ENCODE assay signal across 1 cellular context in the genomic region with DNA sequence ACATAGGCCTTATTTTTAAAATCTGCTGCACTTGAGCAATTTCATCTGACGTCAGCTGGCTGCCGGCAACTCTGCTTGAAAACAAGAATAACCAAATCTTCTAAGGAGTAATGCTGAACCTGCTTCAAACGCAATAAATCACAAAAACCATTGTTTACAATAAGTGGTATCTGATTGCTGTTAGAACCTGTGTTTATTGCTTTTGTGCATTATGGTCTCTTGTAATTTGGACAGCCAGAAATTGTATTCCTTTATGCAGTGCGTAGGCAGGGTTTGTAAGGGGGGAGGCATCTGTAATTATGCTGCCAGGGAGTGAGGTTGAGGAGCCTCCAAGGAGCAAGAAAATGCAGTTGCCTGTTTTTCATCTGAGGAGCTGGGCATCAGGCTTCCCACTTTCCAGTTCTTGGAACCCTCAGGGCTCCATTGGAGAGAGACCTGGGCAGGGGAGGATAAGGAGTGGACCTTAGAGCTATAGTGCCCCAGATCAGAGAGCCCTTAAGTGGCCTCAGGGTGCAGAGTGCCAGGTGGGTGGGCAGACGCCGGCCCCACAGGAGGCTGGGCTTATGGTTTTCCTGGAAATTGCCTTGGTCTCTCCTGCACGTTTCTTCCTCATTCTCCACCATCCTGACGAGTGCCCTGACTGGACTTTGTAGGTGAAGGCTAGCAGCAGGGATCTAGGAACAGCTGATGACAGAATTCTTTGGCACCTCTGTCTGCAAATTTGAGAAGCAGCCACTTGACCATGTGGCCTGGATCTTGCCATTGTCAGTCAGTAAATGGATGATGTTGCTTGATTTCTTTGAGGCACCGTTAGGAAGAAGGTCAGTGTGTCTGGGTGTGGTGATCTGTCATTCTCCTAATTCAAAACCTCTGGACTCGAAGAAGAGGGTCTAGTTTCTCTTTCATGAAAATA.
TF ChIP-seq lines count a peak whose summit lies in the region.

No MANE protein-coding gene starts in this region.

TF ChIP-seq in HEK293, 187 proteins besides CTCF, POLR2A, EP300 and RAD21 (continued from another document and continues in another):
- no peak for TF ChIP-seq ZNF645 (tag by site-specific recombination; IDR thresholded peaks at IDR 0.05)
- TF ChIP-seq ZNF214 (tag by site-specific recombination; IDR thresholded peaks at IDR 0.05; ENCODE audit: borderline replicate concordance), result no peak
- no peak for TF ChIP-seq ZNF48 (tag by site-specific recombination; IDR thresholded peaks at IDR 0.05)
- no peak for TF ChIP-seq ZNF202 (tag by site-specific recombination; IDR thresholded peaks at IDR 0.05; ENCODE audit: borderline replicate concordance)
- peak; percentile 45; the same call in 1 of the 2 replicates for TF ChIP-seq GFI1B (tag by site-specific recombination; IDR thresholded peaks at IDR 0.05)
- TF ChIP-seq EGR2 (tag by site-specific recombination; IDR thresholded peaks at IDR 0.05; ENCODE audit: low read depth), result 0 out of 2 replicates have a peak, but pooled peaks have one; percentile 43
- no peak for TF ChIP-seq ZNF530 (tag by site-specific recombination; IDR thresholded peaks at IDR 0.05; ENCODE audit: low read depth)
- no peak for TF ChIP-seq ZNF121 (tag by site-specific recombination; IDR thresholded peaks at IDR 0.05)
- TF ChIP-seq ZXDB (tag by site-specific recombination; IDR thresholded peaks at IDR 0.05), result 0 out of 2 replicates have a peak, but pooled peaks have one; percentile 25
- no peak for TF ChIP-seq BCL11B (tag by site-specific recombination; IDR thresholded peaks at IDR 0.05; ENCODE audit: low read depth)
- TF ChIP-seq ZNF221 (tag by site-specific recombination; IDR thresholded peaks at IDR 0.05; ENCODE audit: borderline replicate concordance), result no peak
- TF ChIP-seq ZNF510 (tag by site-specific recombination; IDR thresholded peaks at IDR 0.05; ENCODE audit: insufficient replicate concordance), result no peak
- TF ChIP-seq, protein P1, sequence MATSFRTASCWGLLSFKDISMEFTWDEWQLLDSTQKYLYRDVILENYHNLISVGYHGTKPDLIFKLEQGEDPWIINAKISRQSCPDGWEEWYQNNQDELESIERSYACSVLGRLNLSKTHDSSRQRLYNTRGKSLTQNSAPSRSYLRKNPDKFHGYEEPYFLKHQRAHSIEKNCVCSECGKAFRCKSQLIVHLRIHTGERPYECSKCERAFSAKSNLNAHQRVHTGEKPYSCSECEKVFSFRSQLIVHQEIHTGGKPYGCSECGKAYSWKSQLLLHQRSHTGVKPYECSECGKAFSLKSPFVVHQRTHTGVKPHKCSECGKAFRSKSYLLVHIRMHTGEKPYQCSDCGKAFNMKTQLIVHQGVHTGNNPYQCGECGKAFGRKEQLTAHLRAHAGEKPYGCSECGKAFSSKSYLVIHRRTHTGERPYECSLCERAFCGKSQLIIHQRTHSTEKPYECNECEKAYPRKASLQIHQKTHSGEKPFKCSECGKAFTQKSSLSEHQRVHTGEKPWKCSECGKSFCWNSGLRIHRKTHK (tag by site-specific recombination; IDR thresholded peaks at IDR 0.05), result no peak
- TF ChIP-seq, protein P2, sequence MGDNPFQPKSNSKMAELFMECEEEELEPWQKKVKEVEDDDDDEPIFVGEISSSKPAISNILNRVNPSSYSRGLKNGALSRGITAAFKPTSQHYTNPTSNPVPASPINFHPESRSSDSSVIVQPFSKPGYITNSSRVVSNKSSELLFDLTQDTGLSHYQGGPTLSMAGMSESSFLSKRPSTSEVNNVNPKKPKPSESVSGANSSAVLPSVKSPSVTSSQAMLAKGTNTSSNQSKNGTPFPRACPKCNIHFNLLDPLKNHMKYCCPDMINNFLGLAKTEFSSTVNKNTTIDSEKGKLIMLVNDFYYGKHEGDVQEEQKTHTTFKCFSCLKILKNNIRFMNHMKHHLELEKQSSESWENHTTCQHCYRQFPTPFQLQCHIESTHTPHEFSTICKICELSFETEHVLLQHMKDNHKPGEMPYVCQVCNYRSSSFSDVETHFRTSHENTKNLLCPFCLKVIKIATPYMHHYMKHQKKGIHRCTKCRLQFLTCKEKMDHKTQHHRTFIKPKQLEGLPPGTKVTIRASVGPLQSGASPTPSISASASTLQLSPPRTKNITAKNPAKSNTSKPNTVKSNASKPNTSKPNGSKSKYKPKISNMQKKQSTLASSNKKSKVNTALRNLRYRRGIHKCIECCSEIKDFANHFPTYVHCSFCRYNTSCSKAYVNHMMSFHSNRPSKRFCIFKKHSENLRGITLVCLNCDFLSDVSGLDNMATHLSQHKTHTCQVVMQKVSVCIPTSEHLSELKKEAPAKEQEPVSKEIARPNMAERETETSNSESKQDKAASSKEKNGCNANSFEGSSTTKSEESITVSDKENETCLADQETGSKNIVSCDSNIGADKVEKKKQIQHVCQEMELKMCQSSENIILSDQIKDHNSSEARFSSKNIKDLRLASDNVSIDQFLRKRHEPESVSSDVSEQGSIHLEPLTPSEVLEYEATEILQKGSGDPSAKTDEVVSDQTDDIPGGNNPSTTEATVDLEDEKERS (tag by site-specific recombination; IDR thresholded peaks at IDR 0.05), result no peak
- TF ChIP-seq ZBTB48 (tag by site-specific recombination; IDR thresholded peaks at IDR 0.05), result no peak
- TF ChIP-seq REPIN1 (tag by site-specific recombination; IDR thresholded peaks at IDR 0.05; ENCODE audit: low read depth), result no peak
- TF ChIP-seq ZNF521 (tag by site-specific recombination; IDR thresholded peaks at IDR 0.05), result no peak
- no peak for TF ChIP-seq ZNF513 (tag by site-specific recombination; IDR thresholded peaks at IDR 0.05)
- no peak for TF ChIP-seq ZNF311 (tag by site-specific recombination; IDR thresholded peaks at IDR 0.05; ENCODE audit: borderline replicate concordance)
- TF ChIP-seq GLI2 (tag by site-specific recombination; IDR thresholded peaks at IDR 0.05; ENCODE audit: borderline replicate concordance, low read depth), result peak; percentile 56; the same call in 1 of the 2 replicates
- no peak for TF ChIP-seq ZNF449 (tag by site-specific recombination; IDR thresholded peaks at IDR 0.05)
- TF ChIP-seq ZNF157 (tag by site-specific recombination; IDR thresholded peaks at IDR 0.05), result no peak
- TF ChIP-seq SP2 (tag by site-specific recombination; IDR thresholded peaks at IDR 0.05), result no peak
- no peak for TF ChIP-seq ZNF785 (tag by site-specific recombination; IDR thresholded peaks at IDR 0.05)
- no peak for TF ChIP-seq ZNF624 (tag by site-specific recombination; IDR thresholded peaks at IDR 0.05)
- TF ChIP-seq ZNF768 (tag by site-specific recombination; IDR thresholded peaks at IDR 0.05), result no peak
- TF ChIP-seq, protein P3, sequence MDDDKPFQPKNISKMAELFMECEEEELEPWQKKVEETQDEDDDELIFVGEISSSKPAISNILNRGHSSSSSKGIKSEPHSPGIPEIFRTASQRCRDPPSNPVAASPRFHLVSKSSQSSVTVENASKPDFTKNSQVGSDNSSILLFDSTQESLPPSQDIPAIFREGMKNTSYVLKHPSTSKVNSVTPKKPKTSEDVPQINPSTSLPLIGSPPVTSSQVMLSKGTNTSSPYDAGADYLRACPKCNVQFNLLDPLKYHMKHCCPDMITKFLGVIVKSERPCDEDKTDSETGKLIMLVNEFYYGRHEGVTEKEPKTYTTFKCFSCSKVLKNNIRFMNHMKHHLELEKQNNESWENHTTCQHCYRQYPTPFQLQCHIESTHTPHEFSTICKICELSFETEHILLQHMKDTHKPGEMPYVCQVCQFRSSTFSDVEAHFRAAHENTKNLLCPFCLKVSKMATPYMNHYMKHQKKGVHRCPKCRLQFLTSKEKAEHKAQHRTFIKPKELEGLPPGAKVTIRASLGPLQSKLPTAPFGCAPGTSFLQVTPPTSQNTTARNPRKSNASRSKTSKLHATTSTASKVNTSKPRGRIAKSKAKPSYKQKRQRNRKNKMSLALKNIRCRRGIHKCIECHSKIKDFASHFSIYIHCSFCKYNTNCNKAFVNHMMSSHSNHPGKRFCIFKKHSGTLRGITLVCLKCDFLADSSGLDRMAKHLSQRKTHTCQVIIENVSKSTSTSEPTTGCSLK (tag by site-specific recombination; IDR thresholded peaks at IDR 0.05), result no peak
- TF ChIP-seq AEBP2 (tag by site-specific recombination; IDR thresholded peaks at IDR 0.05; ENCODE audit: borderline replicate concordance), result no peak
- no peak for TF ChIP-seq ZNF501 (tag by site-specific recombination; IDR thresholded peaks at IDR 0.05)
- TF ChIP-seq ZFP41 (tag by site-specific recombination; IDR thresholded peaks at IDR 0.05; ENCODE audit: borderline replicate concordance), result no peak
- peak; percentile 3; the same call in 1 of the 2 replicates for TF ChIP-seq ZBTB21 (tag by site-specific recombination; IDR thresholded peaks at IDR 0.05)
- no peak for TF ChIP-seq ZNF514 (tag by site-specific recombination; IDR thresholded peaks at IDR 0.05)
- TF ChIP-seq ZNF621 (tag by site-specific recombination; IDR thresholded peaks at IDR 0.05), result no peak
- no peak for TF ChIP-seq ZNF549 (tag by site-specific recombination; IDR thresholded peaks at IDR 0.05)
- no peak for TF ChIP-seq ZNF830 (tag by site-specific recombination; IDR thresholded peaks at IDR 0.05; ENCODE audit: low read depth)
- no peak for TF ChIP-seq ZNF701 (tag by site-specific recombination; IDR thresholded peaks at IDR 0.05)
- TF ChIP-seq REST (tag by site-specific recombination; IDR thresholded peaks at IDR 0.05), result no peak
- TF ChIP-seq FEZF1 (tag by site-specific recombination; IDR thresholded peaks at IDR 0.05), result peak; percentile 82
- no peak for TF ChIP-seq ZNF324 (tag by site-specific recombination; IDR thresholded peaks at IDR 0.05)
- TF ChIP-seq SETDB1 (IDR thresholded peaks at IDR 0.05; ENCODE audit: insufficient read length, low read length), result no peak
- no peak for TF ChIP-seq ZNF433 (tag by site-specific recombination; IDR thresholded peaks at IDR 0.05; ENCODE audit: low read depth)
- no peak for TF ChIP-seq ZNF416 (tag by site-specific recombination; IDR thresholded peaks at IDR 0.05)
- 0 out of 2 replicates have a peak, but pooled peaks have one; percentile 30 for TF ChIP-seq ZNF2 (tag by site-specific recombination; IDR thresholded peaks at IDR 0.05)
- TF ChIP-seq ZNF23 (tag by site-specific recombination; IDR thresholded peaks at IDR 0.05; ENCODE audit: borderline replicate concordance), result no peak
- no peak for TF ChIP-seq ZNF404 (tag by site-specific recombination; IDR thresholded peaks at IDR 0.05)
